In genomic region chr10:132518572-132519381, GRCh38 we compare ENCODE assay signal across 10 cellular contexts. TPM values are rescaled to one million over a fixed set of nuclear protein-coding genes. Genes with fewer than 3 reads are reported as not detected.
DNase-seq lines count a peak whose midpoint lies in the region; ATAC-seq and TF ChIP-seq lines count a peak whose summit lies in the region.
"Had no signal": no experiment of that assay in that cellular context is flagged by ENCODE, and none has a peak within 500 bp of the region (broad histone marks: within the 10 kb centered on the region; RNA-seq: fewer than 3 reads in every experiment).

No MANE protein-coding gene starts in this region.

- no peak for ATAC-seq in GM18517 (IDR thresholded peaks at IDR 0.05; ENCODE audit: unreplicated experiment)
- ATAC-seq: T-helper 17 cell had no signal

- TF ChIP-seq CTCF in H9 (conservative IDR thresholded peaks at IDR 0.05) (0 out of 3 replicates have a peak, but pooled peaks have one; percentile 15), prostate gland (IDR thresholded peaks at IDR 0.05) (no peak)

- H4K8ac ChIP-seq in H9 (replicated peaks; ENCODE audit: insufficient read length, low read depth, low read length) = no peak overlapping the region

- no peaks in the 10 kb centered on the region for H3K36me3 Mint-ChIP-seq in H9 (ENCODE audit: insufficient read depth in 1 of 3, low read depth in 3 of 3)

- H4K91ac ChIP-seq in H9 (ENCODE audit: insufficient read length, low read depth, low read length) = no peak overlapping the region

- H3K4me1 ChIP-seq in H9 (ENCODE audit: insufficient read depth, low read length) = peaks cover 4% of the 10 kb centered on the region; the same call in 1 of the 2 replicates
- H3K4me1 ChIP-seq in prostate gland (replicated peaks) = peaks cover 10% of the 10 kb centered on the region

- H3K4me1 Mint-ChIP-seq in H9 = peaks cover 30 to 33% of the 10 kb centered on the region in 2 experiments
- H3K4me1 Mint-ChIP-seq: T-helper 17 cell had no signal

- H3K9me3 ChIP-seq in H9 (ENCODE audit: control insufficient read depth, low read depth, low read length) = no peaks in the 10 kb centered on the region
- H3K9me3 ChIP-seq in prostate gland = no peaks in the 10 kb centered on the region

- no peak overlapping the region for H2BK15ac ChIP-seq in H9 (ENCODE audit: low read depth, low read length)

- H3K4me3 ChIP-seq in prostate gland = no peak overlapping the region

- no peak overlapping the region for H3K4ac ChIP-seq in H9 (ENCODE audit: low read depth, low read length)

- no peaks in the 10 kb centered on the region for H3K79me1 ChIP-seq in H9 (ENCODE audit: insufficient read depth, low read depth, low read length, poor library complexity, severe bottlenecking)

- H2AK5ac ChIP-seq in H9 (ENCODE audit: insufficient read length, low read length) = no peak overlapping the region

- H3K23ac ChIP-seq in H9 (ENCODE audit: insufficient read length, low read depth, low read length) = no peak overlapping the region

- H3K4me3 Mint-ChIP-seq in H9 = peak overlapping the region; percentile 70 to 88
- H3K4me3 Mint-ChIP-seq: stimulated activated naive CD8-positive, alpha-beta T cell treated with anti-CD3 and anti-CD28 coated beads, Interleukin-15, Interleukin-2, amounts not matched to agents 100 ng/mL and 50 ng/mL, for 24 hours; T-helper 17 cell had no signal

- no peak overlapping the region for H3K14ac ChIP-seq in H9 (ENCODE audit: insufficient read depth, low read length)

- no peak overlapping the region for H3K18ac ChIP-seq in H9 (ENCODE audit: insufficient read length, low read depth, low read length)

- no peak overlapping the region for H3K27ac ChIP-seq in H9 (ENCODE audit: insufficient read length, low read depth, low read length)
- peak overlapping the region in 1 of 2 donors; percentile 78 for H3K27ac ChIP-seq in prostate gland

- no peaks in the 10 kb centered on the region; a peak in 1 of 5 replicates for H3K9me3 Mint-ChIP-seq in H9
- H3K9me3 Mint-ChIP-seq: stimulated activated naive CD8-positive, alpha-beta T cell treated with anti-CD3 and anti-CD28 coated beads, Interleukin-15, Interleukin-2, amounts not matched to agents 100 ng/mL and 50 ng/mL, for 24 hours had no signal

- no peak overlapping the region for H2BK12ac ChIP-seq in H9 (ENCODE audit: insufficient read length, low read depth, low read length)

- TF ChIP-seq POLR2A in prostate gland (IDR thresholded peaks at IDR 0.05) = no peak

- no peak overlapping the region for H2BK20ac ChIP-seq in H9 (ENCODE audit: low read depth, low read length, poor library complexity, severe bottlenecking)

- no peak overlapping the region for H2AFZ ChIP-seq in H9 (ENCODE audit: low read length)

- H3K27ac Mint-ChIP-seq in H9 = peak overlapping the region in 2 of 3 experiments; percentile 59 to 96; a peak in 2 of 7 replicates
- H3K27ac Mint-ChIP-seq: stimulated activated naive CD8-positive, alpha-beta T cell treated with anti-CD3 and anti-CD28 coated beads, Interleukin-15, Interleukin-2, amounts not matched to agents 100 ng/mL and 50 ng/mL, for 24 hours; T-helper 17 cell had no signal

- H2BK120ac ChIP-seq in H9 (ENCODE audit: low read depth, low read length, poor library complexity, severe bottlenecking) = no peak overlapping the region

- no peaks in the 10 kb centered on the region for H4K20me1 ChIP-seq in H9 (ENCODE audit: control insufficient read depth, insufficient read depth, insufficient read length)

- H3K27me3 Mint-ChIP-seq in H9 (ENCODE audit: low read depth) = peaks cover 50% of the 10 kb centered on the region
- H3K27me3 Mint-ChIP-seq: stimulated activated naive CD8-positive, alpha-beta T cell treated with anti-CD3 and anti-CD28 coated beads, Interleukin-15, Interleukin-2, amounts not matched to agents 100 ng/mL and 50 ng/mL, for 24 hours had no signal

- H2BK5ac ChIP-seq in H9 (ENCODE audit: insufficient read length, low read length) = no peak overlapping the region

- H3T11ph ChIP-seq in H9 (ENCODE audit: low read length) = no peak overlapping the region

- H4K5ac ChIP-seq in H9 (ENCODE audit: insufficient read length, low read depth, low read length) = no peak overlapping the region

- intact Hi-C loops in cardiac septum (cut with DNase I) (loop anchor here (1.0 to 5.0 kb wide), 3 partner anchors 69 to 121 kb away; partner anchors contain the start of gene PWWP2B), prostate gland (cut with DNase I) (no loop called here)

- H3K23me2 ChIP-seq in H9 (ENCODE audit: insufficient read length, low read depth, low read length, poor library complexity, severe bottlenecking) = peaks cover 14% of the 10 kb centered on the region

- no peaks in the 10 kb centered on the region for H3K36me3 ChIP-seq in prostate gland

- H3K56ac ChIP-seq in H9 (ENCODE audit: insufficient read length, low read depth, low read length) = no peak overlapping the region

- no peaks in the 10 kb centered on the region for H3K79me2 ChIP-seq in H9 (ENCODE audit: insufficient read depth, low read length)

- peak overlapping the region; percentile 59 for H3K4me2 ChIP-seq in H9 (ENCODE audit: insufficient read depth, insufficient read length, low read length)

- no peak overlapping the region for H3K9ac ChIP-seq in H9 (ENCODE audit: extremely low read depth, insufficient read length, low read length)

- WGBS in H9 (ENCODE audit: extremely low coverage, insufficient read length, low lambda C conversion rate) = no CpG with 5 or more reads among the region's 29 CpGs
- WGBS in prostate gland = 68% methylated on average over 29 of the region's 29 CpGs

- no peaks in the 10 kb centered on the region; the same call in 1 of the 2 replicates for H3K27me3 ChIP-seq in H9 (ENCODE audit: insufficient read depth, low read length)
- no peaks in the 10 kb centered on the region for H3K27me3 ChIP-seq in prostate gland (replicated peaks; ENCODE audit: insufficient read depth)

- DNase-seq in H9 (peak; percentile 92), NCI-H526 treated with DMSO at 0.1 percent for 48 hours (lab: John Stamatoyannopoulos, UW) (peak; percentile 27), cardiac septum (ENCODE audit: low spot score) (peak; percentile 87), prostate gland (ENCODE audit: low spot score) (peak; percentile 32), amygdala (lab: John Stamatoyannopoulos, UW) (no peak)
- no peak for DNase-seq in effector CD4-positive, alpha-beta T cell
- no peak for DNase-seq in activated CD8-positive, alpha-beta memory T cell treated with anti-CD3 and anti-CD28 coated beads, Interleukin-2, amount 50 U/mL, for 4 hours

RNA-seq across cellular contexts. Expression of gene INPP5A, which starts 18.8 kb away (rescaled TPM):
- total RNA-seq in H9 (2021) = 17.7 and 19.1 TPM in 2 replicates
- 121 TPM for total RNA-seq in cardiac septum
- total RNA-seq in prostate gland = 10 to 100 TPM; 49.5 to 83.3 TPM

Comparison
In these comparisons a context has a peak if more than half of its experiments do, and no peak if none do; other contexts are left out.
1. DNase-seq: peak in H9 (single experiment), NCI-H526 treated with DMSO at 0.1 percent for 48 hours (single experiment), cardiac septum (single experiment) and prostate gland (single experiment); none in amygdala (0 of 56), effector CD4-positive, alpha-beta T cell (single experiment) and activated CD8-positive, alpha-beta memory T cell treated with anti-CD3 and anti-CD28 coated beads, Interleukin-2, amount 50 U/mL, for 4 hours (single experiment).